ENCODE assay signal across 9 cellular contexts in the genomic region with DNA sequence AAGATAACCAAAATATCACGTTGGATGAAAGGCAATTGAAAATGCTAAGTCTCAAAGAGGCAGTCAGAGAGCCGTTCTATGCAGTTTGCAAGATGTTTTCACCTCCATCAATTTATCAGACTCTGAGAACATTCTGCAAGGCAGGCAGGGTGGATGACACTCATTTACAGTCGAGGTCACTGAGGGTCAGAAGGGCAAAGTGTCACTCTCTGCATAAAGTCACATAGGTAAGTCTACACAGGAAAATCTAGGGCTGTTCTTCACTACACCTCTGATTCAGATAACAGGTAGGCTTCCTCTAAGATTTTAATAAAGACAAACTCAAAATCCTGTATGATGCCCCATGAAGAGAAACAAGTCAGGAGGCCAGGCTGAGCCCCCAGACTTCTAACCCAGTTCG. TPM values are rescaled to one million over a fixed set of nuclear protein-coding genes. Genes with fewer than 3 reads are reported as not detected.
DNase-seq lines count a peak whose midpoint lies in the region; ATAC-seq, FAIRE-seq and TF ChIP-seq lines count a peak whose summit lies in the region.
"Had no signal": no experiment of that assay in that cellular context is flagged by ENCODE, and none has a peak within 500 bp of the region (broad histone marks: within the 10 kb centered on the region; RNA-seq: fewer than 3 reads in every experiment).

No MANE protein-coding gene starts in this region.

- TF ChIP-seq POLR2A in IMR-90 (IDR thresholded peaks at IDR 0.05; ENCODE audit: low read depth, low read length) = no peak

- no peak for TF ChIP-seq RAD21 in IMR-90 (IDR thresholded peaks at IDR 0.05; ENCODE audit: low read length)

- peak overlapping the region; percentile 88 for H3K4me3 Mint-ChIP-seq in activated naive CD8-positive, alpha-beta T cell treated with anti-CD3 and anti-CD28 coated beads, Interleukin-2, amount 10 ng/mL, durations not matched to agents 7 days and 5 days

- H3K4me1 ChIP-seq in IMR-90 (ENCODE audit: control insufficient read depth, insufficient read depth, low read length) = no peaks in the 10 kb centered on the region
- H3K4me1 ChIP-seq in keratinocyte (ENCODE audit: control insufficient read depth, extremely low read depth, insufficient read depth, low read length) = peaks cover 21% of the 10 kb centered on the region
- peaks cover 19% of the 10 kb centered on the region for H3K4me1 ChIP-seq in smooth muscle cell (ENCODE audit: low read depth)

- H3K27me3 ChIP-seq in IMR-90 (ENCODE audit: control insufficient read depth, insufficient read depth, low read length) (peaks cover 9% of the 10 kb centered on the region), keratinocyte (ENCODE audit: control insufficient read depth, extremely low read depth, insufficient read depth, low read length) (no peaks in the 10 kb centered on the region), smooth muscle cell (ENCODE audit: low read depth) (no peaks in the 10 kb centered on the region)

- H2AK9ac ChIP-seq in IMR-90 (replicated peaks; ENCODE audit: low read depth, low read length, poor library complexity) = no peak overlapping the region

- H3K79me1 ChIP-seq in IMR-90 (ENCODE audit: low read depth in 1 of 2, low read length in 2 of 2) = 0 out of 4 replicates have a peak, but pooled peaks cover 0 to 8% of the 10 kb centered on the region in 2 experiments

- no peaks in the 10 kb centered on the region for H3K36me3 ChIP-seq in IMR-90 (ENCODE audit: control insufficient read depth, insufficient read depth, low read length)
- H3K36me3 ChIP-seq in keratinocyte (ENCODE audit: control insufficient read depth in 2 of 2, extremely low read depth in 1 of 2, insufficient read depth in 2 of 2, low read length in 2 of 2) = no peaks in the 10 kb centered on the region
- no peaks in the 10 kb centered on the region for H3K36me3 ChIP-seq in smooth muscle cell (ENCODE audit: low read depth)

- WGBS in IMR-90 (ENCODE audit: extremely low coverage in 2 of 2, insufficient read length in 1 of 2), 2 experiments = 40% methylated on average over 2 of the region's 4 CpGs; no CpG with 5 or more reads in 1 of the 2 experiments
- WGBS in smooth muscle cell (ENCODE audit: low lambda C conversion rate) = 90% methylated on average over 4 of the region's 4 CpGs

- CTCF ChIA-PET in IMR-90 (lab: Yijun Ruan, JAX) = interaction anchor here (1.1 kb wide), 1 partner anchor 30 kb away, joined by 4 read pairs; no protein-coding TSS in a partner anchor

- no peak for ATAC-seq in IMR-90 (ENCODE audit: low read depth)
- ATAC-seq in activated naive CD8-positive, alpha-beta T cell treated with anti-CD3 and anti-CD28 coated beads, Interleukin-2, amount 10 ng/mL, durations not matched to agents 7 days and 5 days (ENCODE audit: low read depth) = no peak
- ATAC-seq: stimulated activated effector memory CD8-positive, alpha-beta T cell treated with anti-CD3 and anti-CD28 coated beads, Interleukin-12 subunit alpha, Interleukin-12 subunit beta, amount 100 ng/mL, for 72 hours had no signal

- H3K18ac ChIP-seq in IMR-90 (ENCODE audit: low read depth, low read length) = no peak overlapping the region

- TF ChIP-seq CTCF in IMR-90 (conservative IDR thresholded peaks at IDR 0.05; ENCODE audit: low read depth, low read length) = no peak
- TF ChIP-seq CTCF in keratinocyte (optimal IDR thresholded peaks at IDR 0.05 in 1 of 3, IDR thresholded peaks at IDR 0.05 in 1 of 3, conservative IDR thresholded peaks at IDR 0.05 in 1 of 3; ENCODE audit: extremely low read depth in 1 of 3, insufficient read depth in 2 of 3, low read length in 3 of 3) = no peak
- no peak for TF ChIP-seq CTCF in smooth muscle cell (IDR thresholded peaks at IDR 0.05; ENCODE audit: borderline replicate concordance, insufficient read depth, poor library complexity, severe bottlenecking)

- H2AK5ac ChIP-seq in IMR-90 (ENCODE audit: low read depth, low read length) = no peak overlapping the region

- H3K9me1 ChIP-seq in IMR-90 (ENCODE audit: insufficient read depth, low read length) (0 out of 2 replicates have a peak, but pooled peaks cover 3% of the 10 kb centered on the region), keratinocyte (ENCODE audit: control insufficient read depth, extremely low read depth, insufficient read depth, low read length) (no peaks in the 10 kb centered on the region)

- H4K8ac ChIP-seq in IMR-90 (ENCODE audit: low read depth in 2 of 2, low read length in 2 of 2) = no peak overlapping the region

- no peaks in the 10 kb centered on the region for H3F3A ChIP-seq in smooth muscle cell (ENCODE audit: low read depth)

- H2BK20ac ChIP-seq in IMR-90 (ENCODE audit: low read depth, low read length) = peak overlapping the region; percentile 21; the same call in 1 of the 2 replicates

- H3K4me3 ChIP-seq in IMR-90 (ENCODE audit: insufficient read depth, low read depth, low read length) = no peak overlapping the region
- H3K4me3 ChIP-seq in keratinocyte (ENCODE audit: control insufficient read depth in 2 of 3, extremely low read depth in 1 of 3, insufficient read depth in 2 of 3, low read depth in 1 of 3, low read length in 3 of 3) = peak overlapping the region in 1 of 3 experiments; percentile 92
- H3K4me3 ChIP-seq in smooth muscle cell = peak overlapping the region; percentile 89

- no peak overlapping the region for H2AFZ ChIP-seq in IMR-90 (replicated peaks; ENCODE audit: low read length, poor library complexity)
- H2AFZ ChIP-seq in keratinocyte (ENCODE audit: control insufficient read depth, low read length) = peak overlapping the region; percentile 75
- H2AFZ ChIP-seq in smooth muscle cell (ENCODE audit: low read depth) = peak overlapping the region; percentile 94

- no peak overlapping the region for H3K56ac ChIP-seq in IMR-90 (ENCODE audit: extremely low read depth, insufficient read depth, low read length)

- H4K5ac ChIP-seq in IMR-90 (ENCODE audit: low read depth, low read length) = no peak overlapping the region

- no peak overlapping the region; the same call in 1 of the 2 replicates for H3K23ac ChIP-seq in IMR-90 (ENCODE audit: low read depth, low read length)

- H3K14ac ChIP-seq in IMR-90 (replicated peaks; ENCODE audit: low read depth, low read length) = no peak overlapping the region; the same call in 1 of the 2 replicates

- no peaks in the 10 kb centered on the region for H3K36me3 Mint-ChIP-seq in activated naive CD8-positive, alpha-beta T cell treated with anti-CD3 and anti-CD28 coated beads, Interleukin-2, amount 10 ng/mL, durations not matched to agents 7 days and 5 days

- dilution Hi-C loops in IMR-90 (cut with HindIII; ENCODE audit: low sequenced_read_pairs, unreplicated experiment) (no loop called here), keratinocyte (cut with MboI; ENCODE audit: extremely low pct_ligation_motif_present, low sequenced_read_pairs) (no loop called here)

- FAIRE-seq in keratinocyte (lab: Jason Lieb, UNC) (peak; percentile 13), HTR-8/SVneo (lab: Jason Lieb, UNC) (no peak), frontal cortex (lab: Jason Lieb, UNC) (no peak)

- no peaks in the 10 kb centered on the region for H4K20me1 ChIP-seq in IMR-90 (ENCODE audit: insufficient read depth, low read length)
- no peaks in the 10 kb centered on the region for H4K20me1 ChIP-seq in keratinocyte (ENCODE audit: control insufficient read depth, extremely low read depth, insufficient read depth, low read length)
- H4K20me1 ChIP-seq in smooth muscle cell (ENCODE audit: low read depth) = peaks cover 17% of the 10 kb centered on the region

- no peak overlapping the region for H2BK5ac ChIP-seq in IMR-90 (ENCODE audit: low read depth, low read length, poor library complexity, severe bottlenecking)

- DNase-seq in IMR-90 (no peak), keratinocyte (ENCODE audit: low read depth, low spot score) (no peak), smooth muscle cell (lab: John Stamatoyannopoulos, UW; ENCODE audit: unreplicated experiment) (no peak), HTR-8/SVneo (ENCODE audit: insufficient read length, low spot score) (no peak), HCEC 1CT (no peak), frontal cortex (ENCODE audit: low spot score in 2 of 2) (no peak)
- no peak for DNase-seq in activated naive CD8-positive, alpha-beta T cell treated with anti-CD3 and anti-CD28 coated beads, Interleukin-2, amount 10 ng/mL, durations not matched to agents 7 days and 5 days
- DNase-seq: NCI-H1436 treated with DMSO at 0.1 percent for 48 hours had no signal

- H3K9me3 ChIP-seq in IMR-90 (ENCODE audit: control insufficient read depth, insufficient read depth, low read length) = no peaks in the 10 kb centered on the region
- H3K9me3 ChIP-seq in keratinocyte (ENCODE audit: control insufficient read depth, low read depth, low read length) = no peaks in the 10 kb centered on the region
- no peaks in the 10 kb centered on the region for H3K9me3 ChIP-seq in smooth muscle cell (replicated peaks; ENCODE audit: low read depth)

- H3K4me2 ChIP-seq in IMR-90 (ENCODE audit: low read depth, low read length) (no peak overlapping the region), keratinocyte (ENCODE audit: control insufficient read depth, extremely low read depth, insufficient read depth, low read depth, low read length) (peak overlapping the region; percentile 97), smooth muscle cell (peak overlapping the region; percentile 94)

- H4K91ac ChIP-seq in IMR-90 (ENCODE audit: insufficient read depth, low read depth, low read length) = peak overlapping the region; percentile 53; the same call in 1 of the 2 replicates

- H3K4ac ChIP-seq in IMR-90 (ENCODE audit: low read depth, low read length) = peak overlapping the region; percentile 24; the same call in 1 of the 2 replicates

- no peak overlapping the region; the same call in 2 of the 3 replicates for H2BK15ac ChIP-seq in IMR-90 (ENCODE audit: low read depth, low read length)

- intact Hi-C loops in IMR-90 (cut with micrococcal nuclease) = loop anchor here (5.0 kb wide), 1 partner anchor 71 kb away; no protein-coding TSS in a partner anchor

- no peak overlapping the region for H3K9ac ChIP-seq in IMR-90 (ENCODE audit: low read depth, low read length)
- no peak overlapping the region for H3K9ac ChIP-seq in keratinocyte (ENCODE audit: control insufficient read depth, extremely low read depth, insufficient read depth, low read length)
- H3K9ac ChIP-seq in smooth muscle cell (ENCODE audit: low read depth) = no peak overlapping the region

- H2BK120ac ChIP-seq in IMR-90 (ENCODE audit: low read depth, low read length) = no peak overlapping the region; the same call in 1 of the 2 replicates

- POLR2A ChIA-PET in IMR-90 (lab: Charles Lee; ENCODE audit: unreplicated experiment) = interaction anchor here (0.5 kb wide), 1 partner anchor 57 kb away, joined by 3 read pairs; no protein-coding TSS in a partner anchor
- POLR2A ChIA-PET in activated naive CD8-positive, alpha-beta T cell treated with anti-CD3 and anti-CD28 coated beads, Interleukin-2, amount 10 ng/mL, durations not matched to agents 7 days and 5 days (lab: Charles Lee) = interaction anchor here (2.5 kb wide), 1 partner anchor 47 kb away, joined by 14 read pairs; no protein-coding TSS in a partner anchor

- in situ Hi-C loops in IMR-90 (cut with MboI; ENCODE audit: low sequenced_read_pairs) = no loop called here

- H3K27me3 Mint-ChIP-seq in activated naive CD8-positive, alpha-beta T cell treated with anti-CD3 and anti-CD28 coated beads, Interleukin-2, amount 10 ng/mL, durations not matched to agents 7 days and 5 days = peaks cover 29% of the 10 kb centered on the region

- H3K27ac ChIP-seq in IMR-90 (ENCODE audit: insufficient read depth, low read length) = no peak overlapping the region
- H3K27ac ChIP-seq in keratinocyte (ENCODE audit: control insufficient read depth, insufficient read depth, low read length) = no peak overlapping the region
- H3K27ac ChIP-seq in smooth muscle cell (ENCODE audit: low read depth) = no peak overlapping the region

- no TSS peak for BruUV-seq in IMR-90 (replicated peaks; lab: Mats Ljungman, UMichigan)

- no peak overlapping the region for H3K27ac Mint-ChIP-seq in activated naive CD8-positive, alpha-beta T cell treated with anti-CD3 and anti-CD28 coated beads, Interleukin-2, amount 10 ng/mL, durations not matched to agents 7 days and 5 days
- H3K27ac Mint-ChIP-seq: stimulated activated effector memory CD8-positive, alpha-beta T cell treated with anti-CD3 and anti-CD28 coated beads, Interleukin-12 subunit alpha, Interleukin-12 subunit beta, amount 100 ng/mL, for 72 hours had no signal

- H3K4me1 Mint-ChIP-seq in activated naive CD8-positive, alpha-beta T cell treated with anti-CD3 and anti-CD28 coated beads, Interleukin-2, amount 10 ng/mL, durations not matched to agents 7 days and 5 days = peaks cover 19% of the 10 kb centered on the region

- H3K79me2 ChIP-seq in keratinocyte (ENCODE audit: control insufficient read depth, insufficient read depth, low read length) (peaks cover 27% of the 10 kb centered on the region), smooth muscle cell (ENCODE audit: low read depth) (peaks cover 28% of the 10 kb centered on the region)

- H3K9me3 Mint-ChIP-seq in activated naive CD8-positive, alpha-beta T cell treated with anti-CD3 and anti-CD28 coated beads, Interleukin-2, amount 10 ng/mL, durations not matched to agents 7 days and 5 days = no peaks in the 10 kb centered on the region
- H3K9me3 Mint-ChIP-seq: stimulated activated effector memory CD8-positive, alpha-beta T cell treated with anti-CD3 and anti-CD28 coated beads, Interleukin-12 subunit alpha, Interleukin-12 subunit beta, amount 100 ng/mL, for 72 hours had no signal

RNA-seq across cellular contexts. Expression of gene PLEKHA1, which starts 1.4 kb away (rescaled TPM):
- total RNA-seq in IMR-90 (2012; rRNA removed) = 7.2 and 12.5 TPM in 2 replicates
- 7.4 and 9.5 TPM in 2 replicates for polyA plus RNA-seq in IMR-90 (2012; rRNA removed)
- polyA plus RNA-seq in IMR-90 (2012; cell fraction: cytosol; rRNA removed) = 3.2 and 4.0 TPM in 2 replicates
- 4.6 and 13.8 TPM in 2 replicates for polyA plus RNA-seq in IMR-90 (2012; cell fraction: nucleus; rRNA removed; ENCODE audit: low replicate concordance)
- total RNA-seq in activated naive CD8-positive, alpha-beta T cell treated with anti-CD3 and anti-CD28 coated beads, Interleukin-2, amount 10 ng/mL, durations not matched to agents 7 days and 5 days = 10 to 100 TPM; 26.6 to 29.2 TPM
- polyA plus RNA-seq in keratinocyte = 52.8 to 66.7 TPM (median 55.8 TPM) in 3 replicates
- polyA plus RNA-seq in keratinocyte (2011; ENCODE audit: low read depth) = 39.8 TPM
- 46.8 and 78.7 TPM in 2 replicates for polyA plus RNA-seq in keratinocyte (2011; cell fraction: cytosol; rRNA removed)
- polyA plus RNA-seq in keratinocyte (2011; cell fraction: nucleus; rRNA removed) = 46.9 and 63.2 TPM in 2 replicates
- polyA plus RNA-seq in keratinocyte (2012; ENCODE audit: low replicate concordance) = 40.4 and 50.6 TPM in 2 replicates
- polyA minus RNA-seq in keratinocyte = 10.3 to 99.6 TPM (median 53.0 TPM) in 3 replicates
- polyA minus RNA-seq in keratinocyte (2011; cell fraction: cytosol; rRNA and poly(A)+ RNA removed) = 47.4 TPM
- polyA minus RNA-seq in keratinocyte (2011; cell fraction: nucleus; rRNA and poly(A)+ RNA removed) = 28.8 and 63.1 TPM in 2 replicates
- 22.7 and 25.6 TPM in 2 replicates for total RNA-seq in smooth muscle cell
- 24.6 and 25.3 TPM in 2 replicates for polyA plus RNA-seq in smooth muscle cell
- total RNA-seq in frontal cortex = 29.8 TPM
